Comparison of ENCODE assay signal across 8 cellular contexts in genomic region chr6:26659360-26660095, GRCh38. TPM values are rescaled to one million over a fixed set of nuclear protein-coding genes. Genes with fewer than 3 reads are reported as not detected.
DNase-seq lines count a peak whose midpoint lies in the region; ATAC-seq, FAIRE-seq and TF ChIP-seq lines count a peak whose summit lies in the region.
"Not testable (repeated sequence)": the region's sequence is repeated elsewhere in the genome, so short reads cannot be mapped to it uniquely, and the experiment has no call there.

Gene ZNF322, minus strand, starts transcription at chr6:26659746. Its CDS starts 21,193 bp downstream, at chr6:26638553.

- peak; percentile 97 for ATAC-seq in GM19372 (IDR thresholded peaks at IDR 0.05; ENCODE audit: low read depth, unreplicated experiment)
- ATAC-seq in HG03558 (IDR thresholded peaks at IDR 0.05; ENCODE audit: extremely low read depth, unreplicated experiment) = peak; percentile 83
- ATAC-seq in HepG2 = peak; percentile 99

- CTCF ChIA-PET in HepG2 (lab: Yijun Ruan, JAX; ENCODE audit: low intra/inter-chr PET ratio, low total read pairs) = interaction anchor here (1.5 kb wide), 1 partner anchor 63 kb away, joined by 4 read pairs; no protein-coding TSS in a partner anchor

- peak within 1 kb of the TSS; percentile 98 for H3K4me2 ChIP-seq in HepG2 (ENCODE audit: low read depth, low read length)

- peak within 1 kb of the TSS; percentile 83 to 85 (median 83) for H3K4me3 ChIP-seq in HepG2 (replicated peaks in 1 of 3; ENCODE audit: insufficient read depth in 1 of 3, low read depth in 2 of 3, low read length in 3 of 3)

- peak within 1 kb of the TSS; percentile 99 for H2AFZ ChIP-seq in HepG2 (ENCODE audit: low read length)

- H3K27me3 ChIP-seq in HepG2 (ENCODE audit: control insufficient read depth in 1 of 2, insufficient read depth in 2 of 2, low read length in 2 of 2) = peaks cover 0 to 21% of the 10 kb centered on the region in 2 experiments; a peak in 1 of 5 replicates

- not testable (repeated sequence) for TF ChIP-seq EP300 in HepG2 (IDR thresholded peaks at IDR 0.05; ENCODE audit: low read depth in 2 of 2, low read length in 2 of 2)
- TF ChIP-seq EP300 in HepG2 (CRISPR knock-in tag; IDR thresholded peaks at IDR 0.05; ENCODE audit: borderline replicate concordance) = peak; percentile 53; the same call in 1 of the 2 replicates

- BruUV-seq in HepG2 (replicated peaks; lab: Mats Ljungman, UMichigan) = TSS peak; percentile 93

- H3K4me1 ChIP-seq in HepG2 (ENCODE audit: insufficient read depth, low read length) = peaks cover 38% of the 10 kb centered on the region

- TF ChIP-seq RAD21 in HepG2 (CRISPR knock-in tag; IDR thresholded peaks at IDR 0.05) = peak; percentile 7; the same call in 1 of the 2 replicates

- not testable (repeated sequence) for H3K36me3 ChIP-seq in HepG2 (replicated peaks in 1 of 2; ENCODE audit: control insufficient read depth in 1 of 2, insufficient read depth in 2 of 2, low read length in 2 of 2)

- intact Hi-C loops in HepG2 (cut with micrococcal nuclease; ENCODE audit: unreplicated experiment) = loop anchor here (2.0 kb wide), 1 partner anchor 53 kb away; no protein-coding TSS in a partner anchor

- not testable (repeated sequence) for H3K9me3 ChIP-seq in HepG2 (ENCODE audit: low read length)

- peak within 1 kb of the TSS; percentile 78 for H3K9ac ChIP-seq in HepG2 (ENCODE audit: insufficient read depth, low read depth, low read length)

- H4K20me1 ChIP-seq in HepG2 (ENCODE audit: insufficient read depth, low read length) = not testable (repeated sequence)

- WGBS in HepG2 (ENCODE audit: low lambda C conversion rate) = under 1% methylated on average over 34 of the region's 50 CpGs

- POLR2A ChIA-PET in HepG2 (lab: Yijun Ruan, JAX) = interaction anchor here (0.5 kb wide), 1 partner anchor 513 kb away, joined by 5 read pairs; no protein-coding TSS in a partner anchor

- in situ Hi-C loops in HepG2 (cut with HindIII; ENCODE audit: extremely low pct_ligation_motif_present, low pct_unique_long_range_greater_than_20kb) = not testable (repeated sequence)

- peak; percentile 79 to 98 (median 95) for DNase-seq in C1 segment of cervical spinal cord (lab: John Stamatoyannopoulos, UW)
- DNase-seq in NCI-H748 treated with DMSO at 0.1 percent for 48 hours (lab: John Stamatoyannopoulos, UW) = peak; percentile 95
- peak; percentile 75 for DNase-seq in activated CD4-positive, alpha-beta T cell treated with anti-CD3 and anti-CD28 coated beads, Interleukin-2, amount 50 U/mL, for 4 hours
- DNase-seq in dermis microvascular lymphatic vessel endothelial cell (ENCODE audit: low read depth in 2 of 2) = peak; percentile 85 to 95
- DNase-seq in HepG2 (ENCODE audit: low spot score) = peak; percentile 94
- DNase-seq in stimulated activated CD4-positive, alpha-beta T cell treated with anti-CD3 and anti-CD28 coated beads, Interleukin-4, amount 100 ng/mL, for 1 hour = peak; percentile 86

- peak; percentile 26; the same call in 1 of the 2 replicates for TF ChIP-seq CTCF in HepG2 (CRISPR knock-in tag; IDR thresholded peaks at IDR 0.05)

- peak; percentile 37 for FAIRE-seq in HepG2 (lab: Jason Lieb, UNC)

- H3K27ac ChIP-seq in HepG2 (ENCODE audit: extremely low read length, insufficient read depth, low read length) = peak within 1 kb of the TSS; percentile 71

- peaks cover 20% of the 10 kb centered on the region for H3K79me2 ChIP-seq in HepG2 (ENCODE audit: insufficient read depth, low read length)

- peak; percentile 62 to 71 for TF ChIP-seq POLR2A in HepG2 (IDR thresholded peaks at IDR 0.05; ENCODE audit: insufficient read depth in 1 of 2, low read depth in 2 of 2, low read length in 2 of 2)

TF ChIP-seq in HepG2, 621 proteins besides CTCF, POLR2A, EP300 and RAD21 (continues in another document):
- peak; percentile 78 for TF ChIP-seq ZNF781 (CRISPR knock-in tag; IDR thresholded peaks at IDR 0.05; ENCODE audit: borderline replicate concordance, not compliant biosample characterization)
- peak; percentile 74 for TF ChIP-seq MAX (IDR thresholded peaks at IDR 0.05)
- TF ChIP-seq AKNA (CRISPR knock-in tag; IDR thresholded peaks at IDR 0.05; ENCODE audit: borderline replicate concordance) = 0 out of 2 replicates have a peak, but pooled peaks have one; percentile 64
- 0 out of 2 replicates have a peak, but pooled peaks have one; percentile 73 for TF ChIP-seq ZNF547 (CRISPR knock-in tag; IDR thresholded peaks at IDR 0.05)
- peak; percentile 47; the same call in 1 of the 2 replicates for TF ChIP-seq NR2C2 (CRISPR knock-in tag; IDR thresholded peaks at IDR 0.05; ENCODE audit: borderline replicate concordance)
- TF ChIP-seq ZNF546 (CRISPR knock-in tag; conservative IDR thresholded peaks at IDR 0.05) = 0 out of 2 replicates have a peak, but pooled peaks have one; percentile 30
- TF ChIP-seq ZZZ3 (CRISPR knock-in tag; IDR thresholded peaks at IDR 0.05; ENCODE audit: borderline replicate concordance) = peak; percentile 95; the same call in 1 of the 2 replicates
- TF ChIP-seq SKI (IDR thresholded peaks at IDR 0.05; ENCODE audit: partially characterized antibody) = peak; percentile 32
- TF ChIP-seq MED1 (CRISPR knock-in tag; IDR thresholded peaks at IDR 0.05) = peak; percentile 52; the same call in 1 of the 2 replicates
- peak; percentile 39; the same call in 1 of the 2 replicates for TF ChIP-seq ZNF580 (CRISPR knock-in tag; IDR thresholded peaks at IDR 0.05; ENCODE audit: borderline replicate concordance, low read depth)

RNA-seq across cellular contexts. Expression of gene ZNF322, which starts in this region (rescaled TPM):
- total RNA-seq in dermis microvascular lymphatic vessel endothelial cell (12.5 and 15.7 TPM in 2 replicates), HepG2 (2016; rRNA removed; fragmentation: Illumina TruSeq; extraction: Trizol) (22.8 and 35.0 TPM in 2 replicates)
- total RNA-seq in HepG2 (2016; cell fraction: cytosol; rRNA removed; fragmentation: Illumina TruSeq; extraction: Trizol; ENCODE audit: low read depth) = 2.0 and 2.8 TPM in 2 replicates
- 22.8 and 33.7 TPM in 2 replicates for total RNA-seq in HepG2 (2016; cell fraction: insoluble cytoplasmic fraction; rRNA removed; fragmentation: Illumina TruSeq; extraction: Trizol)
- total RNA-seq in HepG2 (2016; cell fraction: membrane; rRNA removed; fragmentation: Illumina TruSeq; extraction: Trizol) = 10.6 and 11.6 TPM in 2 replicates
- 23.7 and 24.9 TPM in 2 replicates for total RNA-seq in HepG2 (2016; cell fraction: nucleus; rRNA removed; fragmentation: Illumina TruSeq; extraction: Trizol)
- 8.3 and 8.5 TPM in 2 replicates for polyA plus RNA-seq in HepG2 (2011; rRNA removed)
- 3.0 and 5.0 TPM in 2 replicates for polyA plus RNA-seq in HepG2 (2011; cell fraction: cytosol; rRNA removed)
- 11.1 and 13.3 TPM in 2 replicates for polyA plus RNA-seq in HepG2 (2011; cell fraction: nucleus; rRNA removed)
- polyA plus RNA-seq in HepG2 (2012) = 12.5 and 13.2 TPM in 2 replicates
- 0.60 and 0.61 TPM in 2 replicates for polyA plus RNA-seq in HepG2 (2016; cell fraction: cytosol; fragmentation: Illumina TruSeq; extraction: Trizol; ENCODE audit: low read depth)
- polyA plus RNA-seq in HepG2 (2016; cell fraction: insoluble cytoplasmic fraction; fragmentation: Illumina TruSeq; extraction: Trizol; ENCODE audit: low read depth) = 15.9 and 18.7 TPM in 2 replicates
- 2.9 and 3.1 TPM in 2 replicates for polyA plus RNA-seq in HepG2 (2016; cell fraction: membrane; fragmentation: Illumina TruSeq; extraction: Trizol; ENCODE audit: low read depth)
- 20.1 and 21.2 TPM in 2 replicates for polyA plus RNA-seq in HepG2 (2016; cell fraction: nucleus; fragmentation: Illumina TruSeq; extraction: Trizol; ENCODE audit: insufficient read depth, low read depth)
- polyA minus RNA-seq in HepG2 (2011; rRNA and poly(A)+ RNA removed; ENCODE audit: low replicate concordance) = 19.1 and 26.3 TPM in 2 replicates
- 9.1 and 11.3 TPM in 2 replicates for polyA minus RNA-seq in HepG2 (2011; cell fraction: cytosol; rRNA and poly(A)+ RNA removed)
- 35.5 and 35.9 TPM in 2 replicates for polyA minus RNA-seq in HepG2 (2011; cell fraction: nucleus; rRNA and poly(A)+ RNA removed)

Comparison
In these comparisons a context has a peak if more than half of its experiments do, and no peak if none do; other contexts are left out.
1. Peak in every context shown above with its lines: DNase-seq, ATAC-seq, H3K4me3 ChIP-seq and H3K27ac ChIP-seq.